ENCODE assay signal across 25 cellular contexts in the genomic region with DNA sequence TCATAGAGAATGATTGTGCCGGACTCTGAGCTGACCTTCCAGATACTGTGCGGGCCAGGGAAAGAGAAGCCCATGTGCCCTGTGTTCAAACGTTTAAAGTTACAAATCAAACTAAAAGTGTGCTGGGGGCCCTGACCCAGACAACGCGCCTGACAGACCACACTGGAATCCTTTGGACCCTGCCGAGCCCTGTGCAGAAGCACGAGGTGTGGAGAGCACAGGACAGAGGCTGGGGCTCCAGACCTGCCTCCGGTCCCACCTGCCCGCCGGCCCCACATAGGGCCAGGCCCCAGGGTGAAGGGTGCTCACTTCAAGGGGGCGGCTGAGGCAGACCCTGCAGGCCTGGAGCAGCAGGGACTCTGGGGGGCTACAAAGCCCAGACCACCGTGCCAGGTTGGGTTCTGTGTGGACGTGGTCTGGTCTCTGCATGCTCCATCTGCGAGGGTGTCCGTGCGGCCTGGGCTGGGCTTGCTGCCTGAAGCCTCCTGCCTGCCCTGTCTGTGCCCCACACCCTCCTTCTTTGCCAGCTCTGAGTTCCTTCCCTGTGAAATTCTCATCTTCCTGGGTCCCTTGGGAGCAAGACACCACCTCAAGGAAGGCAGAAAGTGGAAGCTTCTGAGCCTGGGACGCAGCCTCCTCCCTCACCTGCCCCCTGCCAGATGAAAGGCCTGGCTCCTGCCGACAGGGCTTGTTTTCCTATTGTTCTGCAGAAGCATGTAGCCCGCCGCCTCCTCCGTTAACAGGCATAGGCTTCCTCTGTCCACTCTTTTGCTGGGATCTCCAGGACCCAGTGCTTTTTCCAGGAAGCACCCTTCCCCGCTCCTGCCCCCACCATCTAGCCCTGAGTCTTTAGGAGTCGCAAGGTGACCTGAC.
DNase-seq lines count a peak whose midpoint lies in the region; ATAC-seq, FAIRE-seq and TF ChIP-seq lines count a peak whose summit lies in the region.
"Had no signal": no experiment of that assay in that cellular context is flagged by ENCODE, and none has a peak within 500 bp of the region (broad histone marks: within the 10 kb centered on the region; RNA-seq: fewer than 3 reads in every experiment).

No MANE protein-coding gene starts in this region.

- intact Hi-C loops in left ventricle myocardium inferior (cut with micrococcal nuclease) = no loop called here

- H4K5ac ChIP-seq in H1 (ENCODE audit: insufficient read length, low read depth, low read length) = no peak overlapping the region

- H3K79me1 ChIP-seq in H1 (ENCODE audit: low read depth, low read length) (no peaks in the 10 kb centered on the region), neuronal stem cell (ENCODE audit: low read depth, low read length) (no peaks in the 10 kb centered on the region)

- H3K27ac ChIP-seq in right atrium auricular region (no peak overlapping the region), left ventricle myocardium inferior (replicated peaks) (no peak overlapping the region), H1 (ENCODE audit: low read depth, low read length) (no peak overlapping the region), neuronal stem cell (replicated peaks; ENCODE audit: low read length) (no peak overlapping the region)
- H3K27ac ChIP-seq: C4-2B, RWPE1, SK-N-MC had no signal

- H3K27me3 ChIP-seq in right atrium auricular region (no peaks in the 10 kb centered on the region), left ventricle myocardium inferior (ENCODE audit: low read depth) (peaks cover 69% of the 10 kb centered on the region), H1 (replicated peaks in 1 of 4; ENCODE audit: control insufficient read depth in 3 of 4, extremely low read depth in 1 of 4, insufficient read depth in 3 of 4, low read length in 3 of 4) (peaks cover 0 to 40% (median 12%) of the 10 kb centered on the region in 4 experiments; a peak in 6 of 7 replicates), neuronal stem cell (ENCODE audit: control insufficient read depth in 3 of 3, insufficient read depth in 3 of 3, low read depth in 1 of 3, low read length in 3 of 3) (peaks cover 0 to 42% (median 2%) of the 10 kb centered on the region in 3 experiments)

- H3K4me2 ChIP-seq in H1 (ENCODE audit: insufficient read depth in 1 of 2, low read depth in 2 of 2, low read length in 2 of 2) (no peak overlapping the region; a peak in 1 of 4 replicates), neuronal stem cell (ENCODE audit: insufficient read depth, low read length, poor library complexity, severe bottlenecking) (no peak overlapping the region)

- no peak overlapping the region for H2BK5ac ChIP-seq in H1 (ENCODE audit: low read depth, low read length)
- peak overlapping the region; percentile 48 for H2BK5ac ChIP-seq in neuronal stem cell (ENCODE audit: low read length)

- H4K8ac ChIP-seq in H1 (ENCODE audit: extremely low read depth, insufficient read depth, low read length) (peak overlapping the region; percentile 45; the same call in 1 of the 2 replicates), neuronal stem cell (ENCODE audit: low read depth, low read length) (peak overlapping the region; percentile 10)

- WGBS in H1 (ENCODE audit: extremely low coverage in 1 of 2, insufficient coverage in 1 of 2, insufficient read length in 1 of 2, insufficient replicate concordance in 2 of 2, low coverage in 1 of 2, low lambda C conversion rate in 2 of 2, missing lambda C conversion rate in 1 of 2), 2 experiments = 84% methylated on average over 23 of the region's 23 CpGs; no CpG with 5 or more reads in 1 of the 2 experiments
- no CpG with 5 or more reads among the region's 23 CpGs for WGBS in neuronal stem cell (ENCODE audit: extremely low coverage in 2 of 2, insufficient read length in 2 of 2, insufficient replicate concordance in 1 of 2), 2 donors

- H3K36me3 ChIP-seq in right atrium auricular region (no peaks in the 10 kb centered on the region), left ventricle myocardium inferior (no peaks in the 10 kb centered on the region), H1 (ENCODE audit: control insufficient read depth in 2 of 4, insufficient read depth in 4 of 4, low read length in 3 of 4) (no peaks in the 10 kb centered on the region), neuronal stem cell (replicated peaks in 1 of 2; ENCODE audit: control insufficient read depth in 2 of 2, insufficient read depth in 2 of 2, low read length in 2 of 2) (no peaks in the 10 kb centered on the region)

- no peak overlapping the region for H2AK5ac ChIP-seq in H1 (ENCODE audit: low read depth, low read length)
- peak overlapping the region; percentile 14 for H2AK5ac ChIP-seq in neuronal stem cell (ENCODE audit: low read depth, low read length)

- H3K14ac ChIP-seq in H1 (ENCODE audit: insufficient read length) = no peak overlapping the region
- H3K14ac ChIP-seq in neuronal stem cell (ENCODE audit: low read length) = peak overlapping the region; percentile 95

- H3K56ac ChIP-seq in H1 (replicated peaks; ENCODE audit: insufficient read length, low read depth, low read length) = no peak overlapping the region

- H2BK20ac ChIP-seq in H1 (ENCODE audit: low read length) = no peak overlapping the region

- H3K4me3 ChIP-seq in right atrium auricular region (no peak overlapping the region), left ventricle myocardium inferior (no peak overlapping the region), H1 (ENCODE audit: extremely low read depth in 1 of 4, insufficient read depth in 2 of 4, low read depth in 3 of 4, low read length in 4 of 4) (no peak overlapping the region), neuronal stem cell (ENCODE audit: low read length in 2 of 2) (no peak overlapping the region)
- H3K4me3 ChIP-seq: SK-N-MC had no signal

- H2BK15ac ChIP-seq in H1 (ENCODE audit: low read length) (no peak overlapping the region), neuronal stem cell (ENCODE audit: low read length) (peak overlapping the region; percentile 99)

- no peak overlapping the region for H3K23ac ChIP-seq in H1 (ENCODE audit: insufficient read length)
- peak overlapping the region; percentile 78 for H3K23ac ChIP-seq in neuronal stem cell (ENCODE audit: low read depth, low read length, poor library complexity)

- TF ChIP-seq CTCF in right atrium auricular region (IDR thresholded peaks at IDR 0.05) (no peak), left ventricle myocardium inferior (IDR thresholded peaks at IDR 0.05; ENCODE audit: borderline replicate concordance) (no peak), H1 (IDR thresholded peaks at IDR 0.05; ENCODE audit: control extremely low read depth in 1 of 3, insufficient read depth in 1 of 3, low read depth in 1 of 3, low read length in 3 of 3) (no peak)

- H3K79me2 ChIP-seq in H1 (ENCODE audit: control insufficient read depth in 1 of 2, insufficient read depth in 2 of 2, low read length in 2 of 2) = no peaks in the 10 kb centered on the region

- POLR2A ChIA-PET in H1 (lab: Charles Lee; ENCODE audit: partially characterized antibody) = no interaction called here

- H2BK120ac ChIP-seq in H1 (replicated peaks; ENCODE audit: low read depth, low read length) = no peak overlapping the region
- peak overlapping the region; percentile 57 for H2BK120ac ChIP-seq in neuronal stem cell (ENCODE audit: low read depth, low read length)

- no peak overlapping the region for H4K91ac ChIP-seq in H1 (replicated peaks; ENCODE audit: insufficient read length, low read length)
- H4K91ac ChIP-seq in neuronal stem cell (ENCODE audit: low read depth, low read length, poor library complexity) = no peak overlapping the region

- no peak for TF ChIP-seq RAD21 in H1 (IDR thresholded peaks at IDR 0.05 in 1 of 2, conservative IDR thresholded peaks at IDR 0.05 in 1 of 2; ENCODE audit: low read depth in 2 of 2, low read length in 2 of 2)

- H2AFZ ChIP-seq in H1 (ENCODE audit: low read length) (no peak overlapping the region), neuronal stem cell (ENCODE audit: low read length) (no peak overlapping the region)

- H4K20me1 ChIP-seq in H1 (replicated peaks in 1 of 2; ENCODE audit: control insufficient read depth in 1 of 2, insufficient read depth in 2 of 2, low read length in 2 of 2) = peaks cover 0 to 2% of the 10 kb centered on the region in 2 experiments

- H3K9ac ChIP-seq in H1 (replicated peaks in 1 of 4; ENCODE audit: extremely low read depth in 1 of 4, low read depth in 3 of 4, low read length in 3 of 4) = no peak overlapping the region
- H3K9ac ChIP-seq in neuronal stem cell (ENCODE audit: low read depth, low read length, poor library complexity) = no peak overlapping the region

- no peak overlapping the region for H3K4ac ChIP-seq in H1 (replicated peaks; ENCODE audit: insufficient read length, low read depth, low read length)
- H3K4ac ChIP-seq in neuronal stem cell (ENCODE audit: low read length) = peak overlapping the region; percentile 19

- FAIRE-seq in H1 (lab: Jason Lieb, UNC) (no peak), GM12892 (lab: Jason Lieb, UNC) (no peak)
- FAIRE-seq: A204.1, D721Med had no signal

- no peak overlapping the region for H2BK12ac ChIP-seq in H1 (ENCODE audit: low read depth, low read length)
- peak overlapping the region; percentile 89 for H2BK12ac ChIP-seq in neuronal stem cell (ENCODE audit: low read length)

- ATAC-seq in HG03432 (IDR thresholded peaks at IDR 0.05; ENCODE audit: unreplicated experiment) = no peak

- peak; percentile 48 for DNase-seq in right atrium auricular region (ENCODE audit: low spot score)
- DNase-seq in left ventricle myocardium inferior = no peak
- no peak for DNase-seq in H1 (ENCODE audit: low read depth in 1 of 2, low spot score in 2 of 2)
- DNase-seq in neuronal stem cell (ENCODE audit: low spot score) = no peak
- no peak for DNase-seq in GM12892 (ENCODE audit: insufficient read length)
- DNase-seq in GM19240 (ENCODE audit: insufficient read length, low spot score) = no peak
- DNase-seq: EL; GF-D8; GOT3; Karpas-422; MV-4-11; NCI-H1417 treated with DMSO at 0.1 percent for 48 hours; NCI-H187 treated with DMSO at 0.1 percent for 48 hours; NCI-H226; NCI-H510A treated with DMSO at 0.1 percent for 48 hours; NCI-H748 treated with DMSO at 0.1 percent for 48 hours; NK-92 treated with Interleukin-12 subunit alpha and Interleukin-12 subunit beta, amount 100 ng/mL, for 24 hours; SHP77 treated with DMSO at 0.1 percent for 48 hours; SW 1271 had no signal

- no peaks in the 10 kb centered on the region for H3K23me2 ChIP-seq in H1 (ENCODE audit: low read depth, low read length)

- peaks cover 0 to 8% of the 10 kb centered on the region in 2 donors for H3K4me1 ChIP-seq in right atrium auricular region
- peaks cover 11% of the 10 kb centered on the region for H3K4me1 ChIP-seq in left ventricle myocardium inferior
- peaks cover 0 to 16% (median 9%) of the 10 kb centered on the region in 4 experiments; a peak in 5 of 7 replicates for H3K4me1 ChIP-seq in H1 (replicated peaks in 1 of 4; ENCODE audit: control insufficient read depth in 3 of 4, insufficient read depth in 4 of 4, low read length in 3 of 4)
- peaks cover 11 to 25% of the 10 kb centered on the region in 2 donors for H3K4me1 ChIP-seq in neuronal stem cell (ENCODE audit: control insufficient read depth in 2 of 2, insufficient read depth in 1 of 2, low read depth in 1 of 2, low read length in 2 of 2)

- TF ChIP-seq POLR2A in H1 (IDR thresholded peaks at IDR 0.05; ENCODE audit: control extremely low read depth in 1 of 2, low read depth in 2 of 2, low read length in 2 of 2) (no peak), GM12892 (IDR thresholded peaks at IDR 0.05; ENCODE audit: low read depth, low read length) (no peak)

- H3K18ac ChIP-seq in H1 (ENCODE audit: extremely low read depth, low read length) = no peak overlapping the region; the same call in 1 of the 2 replicates
- peak overlapping the region; percentile 93 for H3K18ac ChIP-seq in neuronal stem cell (ENCODE audit: low read length)

- TF ChIP-seq EP300 in H1 (IDR thresholded peaks at IDR 0.05; ENCODE audit: borderline replicate concordance in 1 of 2, low read depth in 2 of 2, low read length in 2 of 2) = no peak

- H3K9me3 ChIP-seq in right atrium auricular region = no peaks in the 10 kb centered on the region
- H3K9me3 ChIP-seq in left ventricle myocardium inferior (replicated peaks) = no peaks in the 10 kb centered on the region
- no peaks in the 10 kb centered on the region for H3K9me3 ChIP-seq in H1 (ENCODE audit: insufficient read depth in 2 of 2, low read depth in 1 of 2, low read length in 1 of 2)
- no peaks in the 10 kb centered on the region for H3K9me3 ChIP-seq in neuronal stem cell (replicated peaks in 1 of 2; ENCODE audit: control insufficient read depth in 2 of 2, insufficient read depth in 1 of 2, low read depth in 1 of 2, low read length in 2 of 2)

- CTCF ChIA-PET in H1 (lab: Charles Lee; ENCODE audit: partially characterized antibody) = no interaction called here
